Comparison of ENCODE assay signal across 4 cellular contexts in genomic region chr15:20501512-20502222, GRCh38. TPM values are rescaled to one million over a fixed set of nuclear protein-coding genes. Genes with fewer than 3 reads are reported as not detected.
"Had no signal": no experiment of that assay in that cellular context is flagged by ENCODE, and none has a peak within 500 bp of the region (broad histone marks: within the 10 kb centered on the region; RNA-seq: fewer than 3 reads in every experiment).

No MANE protein-coding gene starts in this region.

RNA-seq across cellular contexts. Expression of gene GOLGA6L6, which starts 39.9 kb away (rescaled TPM):
- total RNA-seq: LHCN-M2, M059J, MCF 10A, NCI-H460 had no signal
